ENCODE assay signal across 13 cellular contexts in genomic region chr1:116164056-116164889, GRCh38. TPM values are rescaled to one million over a fixed set of nuclear protein-coding genes. Genes with fewer than 3 reads are reported as not detected.
A peak's percentile ranks its signal among the peaks of the same experiment; 100 is the strongest.
DNase-seq lines count a peak whose midpoint lies in the region; ATAC-seq and TF ChIP-seq lines count a peak whose summit lies in the region.
"Had no signal": no experiment of that assay in that cellular context is flagged by ENCODE, and none has a peak within 500 bp of the region (broad histone marks: within the 10 kb centered on the region; RNA-seq: fewer than 3 reads in every experiment).

No MANE protein-coding gene starts in this region.

- H3K9me3 Mint-ChIP-seq in CD8-positive, alpha-beta memory T cell, result no peaks in the 10 kb centered on the region

- H3K4me1 ChIP-seq in HEK293 (ENCODE audit: control insufficient read depth, insufficient read depth, low read length), result no peaks in the 10 kb centered on the region
- H3K4me1 ChIP-seq in CD8-positive, alpha-beta memory T cell (ENCODE audit: insufficient read depth, low read length), result peaks cover 13% of the 10 kb centered on the region

- peak overlapping the region in 1 of 8 donors; percentile 70 for H3K27ac Mint-ChIP-seq in CD8-positive, alpha-beta memory T cell

- peaks cover 0 to 1% of the 10 kb centered on the region in 2 donors for H3K27me3 Mint-ChIP-seq in CD8-positive, alpha-beta memory T cell

- CTCF ChIA-PET in HEK293 (lab: Yijun Ruan, JAX), result interaction anchor here (0.9 kb wide), 1 partner anchor 11 kb away, joined by 3 read pairs; no protein-coding TSS in a partner anchor
- CTCF ChIA-PET in CD8-positive, alpha-beta memory T cell (lab: Charles Lee), result interaction anchor here (0.8 to 2.4 kb wide), 5 partner anchors 10 to 25 kb away, joined by 5 to 8 read pairs (median 6); no protein-coding TSS in a partner anchor

- H3K36me3 Mint-ChIP-seq in CD8-positive, alpha-beta memory T cell, result peaks cover 0 to 4% (median 0%) of the 10 kb centered on the region in 3 donors
- H3K36me3 Mint-ChIP-seq: naive thymus-derived CD4-positive, alpha-beta T cell had no signal

- H3K36me3 ChIP-seq in HEK293 (ENCODE audit: control insufficient read depth in 2 of 2, insufficient read depth in 1 of 2, low read length in 2 of 2), result no peaks in the 10 kb centered on the region
- no peaks in the 10 kb centered on the region for H3K36me3 ChIP-seq in CD8-positive, alpha-beta memory T cell (ENCODE audit: insufficient read depth, low read length)
- H3K36me3 ChIP-seq: WERI-Rb-1 had no signal

- peaks cover 14 to 19% (median 15%) of the 10 kb centered on the region in 3 donors for H3K4me1 Mint-ChIP-seq in CD8-positive, alpha-beta memory T cell

- peak; percentile 55 for DNase-seq in left cardiac atrium
- no peak for DNase-seq in skeletal muscle cell (ENCODE audit: low read depth)
- DNase-seq in NCI-H2171 treated with DMSO at 0.1 percent for 48 hours (lab: John Stamatoyannopoulos, UW), result no peak
- no peak for DNase-seq in CD8-positive, alpha-beta memory T cell
- DNase-seq: activated T-cell treated with anti-CD3 and anti-CD28 coated beads, Interleukin-2, amount 50 U/mL, for 48 hours; naive thymus-derived CD4-positive, alpha-beta T cell; WERI-Rb-1 had no signal

- intact Hi-C loops in left cardiac atrium (cut with DNase I), result no loop called here

- ATAC-seq in left cardiac atrium (peak; percentile 45 to 49), HG03432 (IDR thresholded peaks at IDR 0.05; ENCODE audit: unreplicated experiment) (no peak), GM18520 (IDR thresholded peaks at IDR 0.05; ENCODE audit: unreplicated experiment) (no peak)
- ATAC-seq: naive thymus-derived CD4-positive, alpha-beta T cell had no signal

- H3K27ac ChIP-seq in HEK293 (ENCODE audit: extremely low read depth, low read depth, low read length), result no peak overlapping the region
- peak overlapping the region; percentile 75 for H3K27ac ChIP-seq in angular gyrus (ENCODE audit: low read depth, low read length)
- no peak overlapping the region for H3K27ac ChIP-seq in CD8-positive, alpha-beta memory T cell (ENCODE audit: low read depth, low read length)
- H3K27ac ChIP-seq: C4-2B, WERI-Rb-1 had no signal

- POLR2A ChIA-PET in HEK293 (lab: Yijun Ruan, JAX), result no interaction called here
- POLR2A ChIA-PET in CD8-positive, alpha-beta memory T cell (lab: Charles Lee), result no interaction called here

- H3K9me3 ChIP-seq in HEK293 (ENCODE audit: control insufficient read depth, insufficient read depth, low read depth, low read length), result no peaks in the 10 kb centered on the region
- no peaks in the 10 kb centered on the region for H3K9me3 ChIP-seq in CD8-positive, alpha-beta memory T cell (ENCODE audit: low read length)

- no peak overlapping the region for H3K4me3 Mint-ChIP-seq in CD8-positive, alpha-beta memory T cell
- H3K4me3 Mint-ChIP-seq: naive thymus-derived CD4-positive, alpha-beta T cell had no signal

- peaks cover 3% of the 10 kb centered on the region for H3K27me3 ChIP-seq in CD8-positive, alpha-beta memory T cell (ENCODE audit: insufficient read depth, low read length, poor library complexity, severe bottlenecking)

- no peak for TF ChIP-seq CTCF in HEK293 (tag by site-specific recombination; IDR thresholded peaks at IDR 0.05)

- H3K4me3 ChIP-seq in HEK293 (ENCODE audit: low read depth, low read length) (no peak overlapping the region), skeletal muscle cell (ENCODE audit: low read depth, low read length) (peak overlapping the region; percentile 23)
- no peak overlapping the region for H3K4me3 ChIP-seq in CD8-positive, alpha-beta memory T cell (ENCODE audit: low read length)

TF ChIP-seq in HEK293, 187 proteins besides CTCF, POLR2A, EP300 and RAD21:
- TF ChIP-seq ZIC2 (tag by site-specific recombination; IDR thresholded peaks at IDR 0.05) (peak; percentile 27; the same call in 1 of the 2 replicates), ZNF610 (tag by site-specific recombination; IDR thresholded peaks at IDR 0.05; ENCODE audit: borderline replicate concordance) (no peak), KLF16 (tag by site-specific recombination; IDR thresholded peaks at IDR 0.05) (no peak), SCRT1 (tag by site-specific recombination; IDR thresholded peaks at IDR 0.05; ENCODE audit: borderline replicate concordance) (no peak), ZNF514 (tag by site-specific recombination; IDR thresholded peaks at IDR 0.05) (no peak), ZNF366 (tag by site-specific recombination; conservative IDR thresholded peaks at IDR 0.05) (no peak), ZNF571 (tag by site-specific recombination; IDR thresholded peaks at IDR 0.05) (no peak)
- TF ChIP-seq, protein P1, sequence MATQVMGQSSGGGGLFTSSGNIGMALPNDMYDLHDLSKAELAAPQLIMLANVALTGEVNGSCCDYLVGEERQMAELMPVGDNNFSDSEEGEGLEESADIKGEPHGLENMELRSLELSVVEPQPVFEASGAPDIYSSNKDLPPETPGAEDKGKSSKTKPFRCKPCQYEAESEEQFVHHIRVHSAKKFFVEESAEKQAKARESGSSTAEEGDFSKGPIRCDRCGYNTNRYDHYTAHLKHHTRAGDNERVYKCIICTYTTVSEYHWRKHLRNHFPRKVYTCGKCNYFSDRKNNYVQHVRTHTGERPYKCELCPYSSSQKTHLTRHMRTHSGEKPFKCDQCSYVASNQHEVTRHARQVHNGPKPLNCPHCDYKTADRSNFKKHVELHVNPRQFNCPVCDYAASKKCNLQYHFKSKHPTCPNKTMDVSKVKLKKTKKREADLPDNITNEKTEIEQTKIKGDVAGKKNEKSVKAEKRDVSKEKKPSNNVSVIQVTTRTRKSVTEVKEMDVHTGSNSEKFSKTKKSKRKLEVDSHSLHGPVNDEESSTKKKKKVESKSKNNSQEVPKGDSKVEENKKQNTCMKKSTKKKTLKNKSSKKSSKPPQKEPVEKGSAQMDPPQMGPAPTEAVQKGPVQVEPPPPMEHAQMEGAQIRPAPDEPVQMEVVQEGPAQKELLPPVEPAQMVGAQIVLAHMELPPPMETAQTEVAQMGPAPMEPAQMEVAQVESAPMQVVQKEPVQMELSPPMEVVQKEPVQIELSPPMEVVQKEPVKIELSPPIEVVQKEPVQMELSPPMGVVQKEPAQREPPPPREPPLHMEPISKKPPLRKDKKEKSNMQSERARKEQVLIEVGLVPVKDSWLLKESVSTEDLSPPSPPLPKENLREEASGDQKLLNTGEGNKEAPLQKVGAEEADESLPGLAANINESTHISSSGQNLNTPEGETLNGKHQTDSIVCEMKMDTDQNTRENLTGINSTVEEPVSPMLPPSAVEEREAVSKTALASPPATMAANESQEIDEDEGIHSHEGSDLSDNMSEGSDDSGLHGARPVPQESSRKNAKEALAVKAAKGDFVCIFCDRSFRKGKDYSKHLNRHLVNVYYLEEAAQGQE (tag by site-specific recombination; IDR thresholded peaks at IDR 0.05), result no peak
- TF ChIP-seq, protein P2, sequence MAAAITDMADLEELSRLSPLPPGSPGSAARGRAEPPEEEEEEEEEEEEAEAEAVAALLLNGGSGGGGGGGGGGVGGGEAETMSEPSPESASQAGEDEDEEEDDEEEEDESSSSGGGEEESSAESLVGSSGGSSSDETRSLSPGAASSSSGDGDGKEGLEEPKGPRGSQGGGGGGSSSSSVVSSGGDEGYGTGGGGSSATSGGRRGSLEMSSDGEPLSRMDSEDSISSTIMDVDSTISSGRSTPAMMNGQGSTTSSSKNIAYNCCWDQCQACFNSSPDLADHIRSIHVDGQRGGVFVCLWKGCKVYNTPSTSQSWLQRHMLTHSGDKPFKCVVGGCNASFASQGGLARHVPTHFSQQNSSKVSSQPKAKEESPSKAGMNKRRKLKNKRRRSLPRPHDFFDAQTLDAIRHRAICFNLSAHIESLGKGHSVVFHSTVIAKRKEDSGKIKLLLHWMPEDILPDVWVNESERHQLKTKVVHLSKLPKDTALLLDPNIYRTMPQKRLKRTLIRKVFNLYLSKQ (tag by site-specific recombination; IDR thresholded peaks at IDR 0.05; ENCODE audit: borderline replicate concordance), result no peak
TF ChIP-seq in HEK293: peak in this region for 1.

RNA-seq across cellular contexts. Expression of gene MAB21L3, which starts 53.1 kb away (rescaled TPM):
- under 1 TPM in 1 of 2 donors, not detected in 1; 0.12 TPM for total RNA-seq in left cardiac atrium
- total RNA-seq in CD8-positive, alpha-beta memory T cell, result not detected
- not detected for polyA plus RNA-seq in CD8-positive, alpha-beta memory T cell
- total RNA-seq: NCI-H460 had no signal
- polyA plus RNA-seq: naive thymus-derived CD4-positive, alpha-beta T cell had no signal

Comparison
In these comparisons a context has a peak if more than half of its experiments do, and no peak if none do; other contexts are left out.
1. ATAC-seq: peak in left cardiac atrium (2 of 2); none in HG03432 (single experiment) and GM18520 (single experiment).